1 cellular context compared by ENCODE assay signal in the genomic region with DNA sequence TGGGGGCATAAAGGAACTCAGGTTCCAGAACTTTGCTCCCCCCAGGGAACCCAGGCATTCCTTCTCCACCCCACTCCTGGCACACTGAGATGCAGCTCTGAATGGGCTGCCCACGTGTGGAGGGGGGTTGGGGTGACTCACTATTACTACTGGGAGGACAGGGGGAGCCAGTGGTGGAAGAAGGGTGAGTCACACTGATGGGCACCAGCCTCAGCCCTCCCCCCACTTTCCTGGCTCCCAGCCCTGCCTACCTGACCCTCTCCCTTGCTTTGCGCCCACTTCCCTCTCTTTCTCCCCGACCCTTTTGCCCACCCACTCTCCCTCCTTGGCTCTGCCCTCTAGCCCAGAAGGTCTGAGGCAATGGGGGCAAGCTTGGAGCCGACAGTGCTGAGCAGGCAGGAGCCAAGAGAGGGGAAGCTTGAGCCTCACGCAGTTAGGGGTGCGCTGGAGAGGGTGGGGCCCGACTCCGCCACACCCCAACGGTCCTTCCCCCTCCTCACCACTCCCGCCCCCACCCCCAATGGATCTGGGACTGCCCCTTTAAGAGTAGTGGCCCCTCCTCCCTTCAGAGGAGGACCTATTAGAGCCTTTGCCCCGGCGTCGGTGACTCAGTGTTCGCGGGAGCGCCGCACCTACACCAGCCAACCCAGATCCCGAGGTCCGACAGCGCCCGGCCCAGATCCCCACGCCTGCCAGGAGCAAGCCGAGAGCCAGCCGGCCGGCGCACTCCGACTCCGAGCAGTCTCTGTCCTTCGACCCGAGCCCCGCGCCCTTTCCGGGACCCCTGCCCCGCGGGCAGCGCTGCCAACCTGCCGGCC.
TF ChIP-seq lines count a peak whose summit lies in the region.

A gene (plus strand): TSS at position 611 of the 818 bp plus-strand sequence. CDS start 208 bp downstream, outside the sequence.

TF ChIP-seq in HepG2, 621 proteins besides CTCF, POLR2A, EP300 and RAD21 (continued from another document and continues in another):
- TF ChIP-seq, protein P1, sequence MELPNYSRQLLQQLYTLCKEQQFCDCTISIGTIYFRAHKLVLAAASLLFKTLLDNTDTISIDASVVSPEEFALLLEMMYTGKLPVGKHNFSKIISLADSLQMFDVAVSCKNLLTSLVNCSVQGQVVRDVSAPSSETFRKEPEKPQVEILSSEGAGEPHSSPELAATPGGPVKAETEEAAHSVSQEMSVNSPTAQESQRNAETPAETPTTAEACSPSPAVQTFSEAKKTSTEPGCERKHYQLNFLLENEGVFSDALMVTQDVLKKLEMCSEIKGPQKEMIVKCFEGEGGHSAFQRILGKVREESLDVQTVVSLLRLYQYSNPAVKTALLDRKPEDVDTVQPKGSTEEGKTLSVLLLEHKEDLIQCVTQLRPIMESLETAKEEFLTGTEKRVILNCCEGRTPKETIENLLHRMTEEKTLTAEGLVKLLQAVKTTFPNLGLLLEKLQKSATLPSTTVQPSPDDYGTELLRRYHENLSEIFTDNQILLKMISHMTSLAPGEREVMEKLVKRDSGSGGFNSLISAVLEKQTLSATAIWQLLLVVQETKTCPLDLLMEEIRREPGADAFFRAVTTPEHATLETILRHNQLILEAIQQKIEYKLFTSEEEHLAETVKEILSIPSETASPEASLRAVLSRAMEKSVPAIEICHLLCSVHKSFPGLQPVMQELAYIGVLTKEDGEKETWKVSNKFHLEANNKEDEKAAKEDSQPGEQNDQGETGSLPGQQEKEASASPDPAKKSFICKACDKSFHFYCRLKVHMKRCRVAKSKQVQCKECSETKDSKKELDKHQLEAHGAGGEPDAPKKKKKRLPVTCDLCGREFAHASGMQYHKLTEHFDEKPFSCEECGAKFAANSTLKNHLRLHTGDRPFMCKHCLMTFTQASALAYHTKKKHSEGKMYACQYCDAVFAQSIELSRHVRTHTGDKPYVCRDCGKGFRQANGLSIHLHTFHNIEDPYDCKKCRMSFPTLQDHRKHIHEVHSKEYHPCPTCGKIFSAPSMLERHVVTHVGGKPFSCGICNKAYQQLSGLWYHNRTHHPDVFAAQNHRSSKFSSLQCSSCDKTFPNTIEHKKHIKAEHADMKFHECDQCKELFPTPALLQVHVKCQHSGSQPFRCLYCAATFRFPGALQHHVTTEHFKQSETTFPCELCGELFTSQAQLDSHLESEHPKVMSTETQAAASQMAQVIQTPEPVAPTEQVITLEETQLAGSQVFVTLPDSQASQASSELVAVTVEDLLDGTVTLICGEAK (IDR thresholded peaks at IDR 0.05): no peak
- TF ChIP-seq, protein P1 (CRISPR knock-in tag; IDR thresholded peaks at IDR 0.05): no peak
- TF ChIP-seq, protein P2, sequence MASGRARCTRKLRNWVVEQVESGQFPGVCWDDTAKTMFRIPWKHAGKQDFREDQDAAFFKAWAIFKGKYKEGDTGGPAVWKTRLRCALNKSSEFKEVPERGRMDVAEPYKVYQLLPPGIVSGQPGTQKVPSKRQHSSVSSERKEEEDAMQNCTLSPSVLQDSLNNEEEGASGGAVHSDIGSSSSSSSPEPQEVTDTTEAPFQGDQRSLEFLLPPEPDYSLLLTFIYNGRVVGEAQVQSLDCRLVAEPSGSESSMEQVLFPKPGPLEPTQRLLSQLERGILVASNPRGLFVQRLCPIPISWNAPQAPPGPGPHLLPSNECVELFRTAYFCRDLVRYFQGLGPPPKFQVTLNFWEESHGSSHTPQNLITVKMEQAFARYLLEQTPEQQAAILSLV (CRISPR knock-in tag; IDR thresholded peaks at IDR 0.05; ENCODE audit: borderline replicate concordance): no peak; the same call in 1 of the 2 replicates
- TF ChIP-seq ZNF263 (CRISPR knock-in tag; IDR thresholded peaks at IDR 0.05): no peak
- no peak for TF ChIP-seq ARID2 (CRISPR knock-in tag; IDR thresholded peaks at IDR 0.05; ENCODE audit: borderline replicate concordance)
- TF ChIP-seq ZSCAN29 (CRISPR knock-in tag; conservative IDR thresholded peaks at IDR 0.05): no peak
- TF ChIP-seq RXRB (CRISPR knock-in tag; IDR thresholded peaks at IDR 0.05; ENCODE audit: borderline replicate concordance): peak; percentile 32; the same call in 1 of the 2 replicates
- peak; percentile 43; the same call in 1 of the 2 replicates for TF ChIP-seq HOXA3 (CRISPR knock-in tag; IDR thresholded peaks at IDR 0.05)
- TF ChIP-seq ZSCAN31 (CRISPR knock-in tag; IDR thresholded peaks at IDR 0.05; ENCODE audit: low read depth): peak; percentile 88
- no peak for TF ChIP-seq ONECUT2 (CRISPR knock-in tag; IDR thresholded peaks at IDR 0.05)
- peak; percentile 56; the same call in 1 of the 2 replicates for TF ChIP-seq PHF8 (CRISPR knock-in tag; IDR thresholded peaks at IDR 0.05)
- TF ChIP-seq, protein P3, sequence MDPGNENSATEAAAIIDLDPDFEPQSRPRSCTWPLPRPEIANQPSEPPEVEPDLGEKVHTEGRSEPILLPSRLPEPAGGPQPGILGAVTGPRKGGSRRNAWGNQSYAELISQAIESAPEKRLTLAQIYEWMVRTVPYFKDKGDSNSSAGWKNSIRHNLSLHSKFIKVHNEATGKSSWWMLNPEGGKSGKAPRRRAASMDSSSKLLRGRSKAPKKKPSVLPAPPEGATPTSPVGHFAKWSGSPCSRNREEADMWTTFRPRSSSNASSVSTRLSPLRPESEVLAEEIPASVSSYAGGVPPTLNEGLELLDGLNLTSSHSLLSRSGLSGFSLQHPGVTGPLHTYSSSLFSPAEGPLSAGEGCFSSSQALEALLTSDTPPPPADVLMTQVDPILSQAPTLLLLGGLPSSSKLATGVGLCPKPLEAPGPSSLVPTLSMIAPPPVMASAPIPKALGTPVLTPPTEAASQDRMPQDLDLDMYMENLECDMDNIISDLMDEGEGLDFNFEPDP (CRISPR knock-in tag; conservative IDR thresholded peaks at IDR 0.05): no peak
- TF ChIP-seq ZNF317 (CRISPR knock-in tag; IDR thresholded peaks at IDR 0.05): 0 out of 2 replicates have a peak, but pooled peaks have one; percentile 34
- TF ChIP-seq PPARG (CRISPR knock-in tag; conservative IDR thresholded peaks at IDR 0.05): 0 out of 2 replicates have a peak, but pooled peaks have one; percentile 11
- TF ChIP-seq JUNB (CRISPR knock-in tag; IDR thresholded peaks at IDR 0.05; ENCODE audit: borderline replicate concordance): no peak
- TF ChIP-seq HOXA7 (CRISPR knock-in tag; IDR thresholded peaks at IDR 0.05): no peak
- TF ChIP-seq, protein P4, sequence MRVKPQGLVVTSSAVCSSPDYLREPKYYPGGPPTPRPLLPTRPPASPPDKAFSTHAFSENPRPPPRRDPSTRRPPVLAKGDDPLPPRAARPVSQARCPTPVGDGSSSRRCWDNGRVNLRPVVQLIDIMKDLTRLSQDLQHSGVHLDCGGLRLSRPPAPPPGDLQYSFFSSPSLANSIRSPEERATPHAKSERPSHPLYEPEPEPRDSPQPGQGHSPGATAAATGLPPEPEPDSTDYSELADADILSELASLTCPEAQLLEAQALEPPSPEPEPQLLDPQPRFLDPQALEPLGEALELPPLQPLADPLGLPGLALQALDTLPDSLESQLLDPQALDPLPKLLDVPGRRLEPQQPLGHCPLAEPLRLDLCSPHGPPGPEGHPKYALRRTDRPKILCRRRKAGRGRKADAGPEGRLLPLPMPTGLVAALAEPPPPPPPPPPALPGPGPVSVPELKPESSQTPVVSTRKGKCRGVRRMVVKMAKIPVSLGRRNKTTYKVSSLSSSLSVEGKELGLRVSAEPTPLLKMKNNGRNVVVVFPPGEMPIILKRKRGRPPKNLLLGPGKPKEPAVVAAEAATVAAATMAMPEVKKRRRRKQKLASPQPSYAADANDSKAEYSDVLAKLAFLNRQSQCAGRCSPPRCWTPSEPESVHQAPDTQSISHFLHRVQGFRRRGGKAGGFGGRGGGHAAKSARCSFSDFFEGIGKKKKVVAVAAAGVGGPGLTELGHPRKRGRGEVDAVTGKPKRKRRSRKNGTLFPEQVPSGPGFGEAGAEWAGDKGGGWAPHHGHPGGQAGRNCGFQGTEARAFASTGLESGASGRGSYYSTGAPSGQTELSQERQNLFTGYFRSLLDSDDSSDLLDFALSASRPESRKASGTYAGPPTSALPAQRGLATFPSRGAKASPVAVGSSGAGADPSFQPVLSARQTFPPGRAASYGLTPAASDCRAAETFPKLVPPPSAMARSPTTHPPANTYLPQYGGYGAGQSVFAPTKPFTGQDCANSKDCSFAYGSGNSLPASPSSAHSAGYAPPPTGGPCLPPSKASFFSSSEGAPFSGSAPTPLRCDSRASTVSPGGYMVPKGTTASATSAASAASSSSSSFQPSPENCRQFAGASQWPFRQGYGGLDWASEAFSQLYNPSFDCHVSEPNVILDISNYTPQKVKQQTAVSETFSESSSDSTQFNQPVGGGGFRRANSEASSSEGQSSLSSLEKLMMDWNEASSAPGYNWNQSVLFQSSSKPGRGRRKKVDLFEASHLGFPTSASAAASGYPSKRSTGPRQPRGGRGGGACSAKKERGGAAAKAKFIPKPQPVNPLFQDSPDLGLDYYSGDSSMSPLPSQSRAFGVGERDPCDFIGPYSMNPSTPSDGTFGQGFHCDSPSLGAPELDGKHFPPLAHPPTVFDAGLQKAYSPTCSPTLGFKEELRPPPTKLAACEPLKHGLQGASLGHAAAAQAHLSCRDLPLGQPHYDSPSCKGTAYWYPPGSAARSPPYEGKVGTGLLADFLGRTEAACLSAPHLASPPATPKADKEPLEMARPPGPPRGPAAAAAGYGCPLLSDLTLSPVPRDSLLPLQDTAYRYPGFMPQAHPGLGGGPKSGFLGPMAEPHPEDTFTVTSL (CRISPR knock-in tag; IDR thresholded peaks at IDR 0.05; ENCODE audit: borderline replicate concordance): no peak
- TF ChIP-seq ZNF12 (CRISPR knock-in tag; IDR thresholded peaks at IDR 0.05): 0 out of 2 replicates have a peak, but pooled peaks have one; percentile 14
- TF ChIP-seq, protein P5, sequence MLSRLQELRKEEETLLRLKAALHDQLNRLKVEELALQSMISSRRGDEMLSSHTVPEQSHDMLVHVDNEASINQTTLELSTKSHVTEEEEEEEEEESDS (CRISPR knock-in tag; IDR thresholded peaks at IDR 0.05; ENCODE audit: borderline replicate concordance): no peak
- no peak for TF ChIP-seq NR2C2 (CRISPR knock-in tag; IDR thresholded peaks at IDR 0.05; ENCODE audit: borderline replicate concordance)
- TF ChIP-seq, protein P6, sequence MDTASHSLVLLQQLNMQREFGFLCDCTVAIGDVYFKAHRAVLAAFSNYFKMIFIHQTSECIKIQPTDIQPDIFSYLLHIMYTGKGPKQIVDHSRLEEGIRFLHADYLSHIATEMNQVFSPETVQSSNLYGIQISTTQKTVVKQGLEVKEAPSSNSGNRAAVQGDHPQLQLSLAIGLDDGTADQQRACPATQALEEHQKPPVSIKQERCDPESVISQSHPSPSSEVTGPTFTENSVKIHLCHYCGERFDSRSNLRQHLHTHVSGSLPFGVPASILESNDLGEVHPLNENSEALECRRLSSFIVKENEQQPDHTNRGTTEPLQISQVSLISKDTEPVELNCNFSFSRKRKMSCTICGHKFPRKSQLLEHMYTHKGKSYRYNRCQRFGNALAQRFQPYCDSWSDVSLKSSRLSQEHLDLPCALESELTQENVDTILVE (CRISPR knock-in tag; IDR thresholded peaks at IDR 0.05): no peak
- TF ChIP-seq, protein P7, sequence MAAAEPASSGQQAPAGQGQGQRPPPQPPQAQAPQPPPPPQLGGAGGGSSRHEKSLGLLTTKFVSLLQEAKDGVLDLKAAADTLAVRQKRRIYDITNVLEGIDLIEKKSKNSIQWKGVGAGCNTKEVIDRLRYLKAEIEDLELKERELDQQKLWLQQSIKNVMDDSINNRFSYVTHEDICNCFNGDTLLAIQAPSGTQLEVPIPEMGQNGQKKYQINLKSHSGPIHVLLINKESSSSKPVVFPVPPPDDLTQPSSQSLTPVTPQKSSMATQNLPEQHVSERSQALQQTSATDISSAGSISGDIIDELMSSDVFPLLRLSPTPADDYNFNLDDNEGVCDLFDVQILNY (CRISPR knock-in tag; conservative IDR thresholded peaks at IDR 0.05): no peak
- TF ChIP-seq ZNF557 (CRISPR knock-in tag; IDR thresholded peaks at IDR 0.05): no peak
- TF ChIP-seq ZNF619 (CRISPR knock-in tag; IDR thresholded peaks at IDR 0.05): peak; percentile 44; the same call in 1 of the 2 replicates
- TF ChIP-seq SATB2 (CRISPR knock-in tag; IDR thresholded peaks at IDR 0.05): no peak
- TF ChIP-seq IRF2 (CRISPR knock-in tag; IDR thresholded peaks at IDR 0.05): peak; percentile 11; the same call in 1 of the 2 replicates
